ENCODE assay signal across 11 cellular contexts in the genomic region with DNA sequence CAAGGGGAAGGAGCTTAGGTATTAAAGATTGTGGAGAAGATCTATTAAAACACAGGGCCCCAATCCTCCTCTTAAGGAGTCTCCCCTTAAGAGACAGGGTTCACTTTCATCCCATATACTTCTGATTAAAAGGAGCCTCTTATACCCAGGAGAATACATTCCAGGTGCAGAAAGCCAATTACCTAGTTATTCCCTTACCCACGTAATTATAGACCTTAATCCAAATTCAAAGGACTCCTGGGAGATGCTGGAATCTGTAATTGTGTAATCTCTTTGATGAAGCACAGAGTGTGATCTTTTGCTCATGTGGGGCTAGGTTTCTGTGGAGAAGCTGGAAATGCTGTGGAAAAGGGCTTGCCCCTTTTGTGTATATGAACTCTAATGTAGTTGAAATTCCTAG. TPM values are rescaled to one million over a fixed set of nuclear protein-coding genes. Genes with fewer than 3 reads are reported as not detected.
A peak's percentile ranks its signal among the peaks of the same experiment; 100 is the strongest.
DNase-seq lines count a peak whose midpoint lies in the region; ATAC-seq and TF ChIP-seq lines count a peak whose summit lies in the region.
"Had no signal": no experiment of that assay in that cellular context is flagged by ENCODE, and none has a peak within 500 bp of the region (broad histone marks: within the 10 kb centered on the region; RNA-seq: fewer than 3 reads in every experiment).

No MANE protein-coding gene starts in this region.

- H3K27me3 Mint-ChIP-seq in CD4-positive, alpha-beta memory T cell = no peaks in the 10 kb centered on the region
- no peaks in the 10 kb centered on the region for H3K27me3 Mint-ChIP-seq in IgD-negative memory B cell
- H3K27me3 Mint-ChIP-seq in natural killer cell treated with Interleukin-12 subunit alpha and Interleukin-12 subunit beta and Interleukin-15 and Interleukin-18, amount 100 ng/mL, for 72 hours = no peaks in the 10 kb centered on the region

- WGBS in mammary epithelial cell (ENCODE audit: low coverage, missing lambda C conversion rate) = 50% methylated on average over 1 of the region's 1 CpG

- H3K9me3 Mint-ChIP-seq in CD4-positive, alpha-beta memory T cell = no peaks in the 10 kb centered on the region
- H3K9me3 Mint-ChIP-seq in IgD-negative memory B cell = no peaks in the 10 kb centered on the region
- H3K9me3 Mint-ChIP-seq in natural killer cell treated with Interleukin-12 subunit alpha and Interleukin-12 subunit beta and Interleukin-15 and Interleukin-18, amount 100 ng/mL, for 72 hours = no peaks in the 10 kb centered on the region

- peak overlapping the region in 6 of 7 donors; percentile 80 to 98 (median 94) for H3K27ac Mint-ChIP-seq in CD4-positive, alpha-beta memory T cell
- H3K27ac Mint-ChIP-seq in IgD-negative memory B cell = peak overlapping the region; percentile 93 to 95 (median 93)
- peak overlapping the region; percentile 78 to 79 for H3K27ac Mint-ChIP-seq in natural killer cell treated with Interleukin-12 subunit alpha and Interleukin-12 subunit beta and Interleukin-15 and Interleukin-18, amount 100 ng/mL, for 72 hours

- H4K20me1 ChIP-seq in mammary epithelial cell (ENCODE audit: insufficient read depth, low read length) = peaks cover 7% of the 10 kb centered on the region

- H3K4me2 ChIP-seq in mammary epithelial cell (ENCODE audit: insufficient read depth, low read depth, low read length) = peak overlapping the region; percentile 91

- peaks cover 55% of the 10 kb centered on the region for H3K79me2 ChIP-seq in mammary epithelial cell (ENCODE audit: insufficient read depth, low read length)

- H2AFZ ChIP-seq in mammary epithelial cell (ENCODE audit: low read depth, low read length) = no peak overlapping the region

- no TSS peak for BruUV-seq in mammary epithelial cell (replicated peaks; lab: Mats Ljungman, UMichigan)

- dilution Hi-C loops in mammary epithelial cell (cut with HindIII; ENCODE audit: low sequenced_read_pairs) = loop anchor here (5.0 to 10.0 kb wide), 2 partner anchors 85 to 553 kb away; no protein-coding TSS in a partner anchor

- no peak for ATAC-seq in natural killer cell treated with Interleukin-12 subunit alpha and Interleukin-12 subunit beta and Interleukin-15 and Interleukin-18, amount 100 ng/mL, for 72 hours

- H3K27me3 ChIP-seq in CD4-positive, alpha-beta memory T cell (ENCODE audit: insufficient read depth, low read length) = no peaks in the 10 kb centered on the region
- no peaks in the 10 kb centered on the region for H3K27me3 ChIP-seq in mammary epithelial cell (ENCODE audit: insufficient read depth, low read length)
- H3K27me3 ChIP-seq in WERI-Rb-1 (ENCODE audit: insufficient read depth, low read depth, severe bottlenecking) = no peaks in the 10 kb centered on the region

- intact Hi-C loops in CD4-positive, alpha-beta memory T cell (cut with micrococcal nuclease) = loop anchor here (1.0 to 2.0 kb wide), 3 partner anchors 125 to 299 kb away; a partner anchor contains a TSS
- intact Hi-C loops in mammary epithelial cell (cut with micrococcal nuclease) = loop anchor here (2.0 kb wide), 2 partner anchors 41 to 221 kb away; no protein-coding TSS in a partner anchor
- intact Hi-C loops in posterior cingulate gyrus (cut with DNase I) = loop anchor here (2.0 to 10.0 kb wide), 3 partner anchors 129 to 385 kb away; a partner anchor contains a TSS

- DNase-seq in CD4-positive, alpha-beta memory T cell = no peak
- DNase-seq in mammary epithelial cell = no peak
- no peak for DNase-seq in natural killer cell treated with Interleukin-12 subunit alpha and Interleukin-12 subunit beta and Interleukin-15 and Interleukin-18, amount 100 ng/mL, for 72 hours (ENCODE audit: low spot score)
- no peak for DNase-seq in mucosa of gallbladder (ENCODE audit: low spot score)
- DNase-seq in iPS-NIHi11 (ENCODE audit: low spot score) = no peak
- DNase-seq in posterior cingulate gyrus = no peak
- DNase-seq in WERI-Rb-1 = no peak
- DNase-seq: cerebellar nuclear complex, KG1 had no signal

- in situ Hi-C loops in mammary epithelial cell (cut with MboI; ENCODE audit: low sequenced_read_pairs in 2 of 2) = loop anchor here (10.0 to 25.0 kb wide), 3 partner anchors 280 to 1080 kb away; a partner anchor contains a TSS

- peaks cover 0 to 10% of the 10 kb centered on the region in 2 donors for H3K36me3 Mint-ChIP-seq in CD4-positive, alpha-beta memory T cell
- no peaks in the 10 kb centered on the region for H3K36me3 Mint-ChIP-seq in IgD-negative memory B cell
- peaks cover 5% of the 10 kb centered on the region for H3K36me3 Mint-ChIP-seq in natural killer cell treated with Interleukin-12 subunit alpha and Interleukin-12 subunit beta and Interleukin-15 and Interleukin-18, amount 100 ng/mL, for 72 hours

- H3K9me3 ChIP-seq in CD4-positive, alpha-beta memory T cell (ENCODE audit: control insufficient read depth in 1 of 2, low read length in 2 of 2) = no peaks in the 10 kb centered on the region
- no peaks in the 10 kb centered on the region for H3K9me3 ChIP-seq in mammary epithelial cell (replicated peaks; ENCODE audit: insufficient read depth, low read length)
- no peaks in the 10 kb centered on the region for H3K9me3 ChIP-seq in WERI-Rb-1 (ENCODE audit: severe bottlenecking)

- CTCF ChIA-PET in CD4-positive, alpha-beta memory T cell (lab: Charles Lee; ENCODE audit: partially characterized antibody) = interaction anchor here (0.6 to 4.6 kb wide), 19 partner anchors 8 to 1076 kb away, joined by 3 to 23 read pairs (median 9); a partner anchor contains a TSS
- CTCF ChIA-PET in mammary epithelial cell (lab: Charles Lee; ENCODE audit: low non-redundant PET) = no interaction called here

- no peak overlapping the region for H3K27ac ChIP-seq in CD4-positive, alpha-beta memory T cell (ENCODE audit: low read depth, low read length)
- peak overlapping the region; percentile 86 for H3K27ac ChIP-seq in mammary epithelial cell (ENCODE audit: insufficient read depth, low read depth, low read length)
- H3K27ac ChIP-seq in WERI-Rb-1 = no peak overlapping the region

- H3K4me1 Mint-ChIP-seq in CD4-positive, alpha-beta memory T cell = peaks cover 25 to 47% (median 35%) of the 10 kb centered on the region in 4 donors
- peaks cover 29 to 32% (median 30%) of the 10 kb centered on the region in 3 donors for H3K4me1 Mint-ChIP-seq in IgD-negative memory B cell
- peaks cover 23 to 35% of the 10 kb centered on the region in 2 donors for H3K4me1 Mint-ChIP-seq in natural killer cell treated with Interleukin-12 subunit alpha and Interleukin-12 subunit beta and Interleukin-15 and Interleukin-18, amount 100 ng/mL, for 72 hours (ENCODE audit: low read depth in 2 of 2)

- no peak overlapping the region for H3K4me3 ChIP-seq in CD4-positive, alpha-beta memory T cell (ENCODE audit: low read length in 2 of 2)
- H3K4me3 ChIP-seq in mammary epithelial cell (replicated peaks in 1 of 3; ENCODE audit: insufficient read depth in 1 of 3, low read depth in 2 of 3, low read length in 3 of 3) (peak overlapping the region in 2 of 3 experiments; percentile 86 to 94), WERI-Rb-1 (ENCODE audit: low read depth, low read length) (no peak overlapping the region)
- H3K4me3 ChIP-seq: lung had no signal

- H3K4me3 Mint-ChIP-seq in CD4-positive, alpha-beta memory T cell = peak overlapping the region in 7 of 8 donors; percentile 78 to 94 (median 84)
- peak overlapping the region; percentile 80 to 93 (median 90) for H3K4me3 Mint-ChIP-seq in IgD-negative memory B cell
- H3K4me3 Mint-ChIP-seq in natural killer cell treated with Interleukin-12 subunit alpha and Interleukin-12 subunit beta and Interleukin-15 and Interleukin-18, amount 100 ng/mL, for 72 hours = peak overlapping the region; percentile 84

- H3K36me3 ChIP-seq in CD4-positive, alpha-beta memory T cell (ENCODE audit: insufficient read depth, low read length) = no peaks in the 10 kb centered on the region
- no peaks in the 10 kb centered on the region for H3K36me3 ChIP-seq in mammary epithelial cell (ENCODE audit: insufficient read depth, low read length)
- H3K36me3 ChIP-seq in WERI-Rb-1 = no peaks in the 10 kb centered on the region; the same call in 1 of the 2 replicates

- peaks cover 37% of the 10 kb centered on the region for H3K4me1 ChIP-seq in CD4-positive, alpha-beta memory T cell (ENCODE audit: insufficient read depth, low read length)
- peaks cover 19% of the 10 kb centered on the region for H3K4me1 ChIP-seq in mammary epithelial cell (ENCODE audit: insufficient read depth, low read length)

- H3K9ac ChIP-seq in mammary epithelial cell (ENCODE audit: insufficient read depth, low read length) = peak overlapping the region; percentile 84

- TF ChIP-seq CTCF in mammary epithelial cell (conservative IDR thresholded peaks at IDR 0.05 in 1 of 2, IDR thresholded peaks at IDR 0.05 in 1 of 2; ENCODE audit: extremely low read depth in 1 of 2, insufficient read depth in 1 of 2, low read depth in 1 of 2, low read length in 2 of 2) (no peak), WERI-Rb-1 (IDR thresholded peaks at IDR 0.05; ENCODE audit: low read depth, low read length) (no peak)

- POLR2A ChIA-PET in CD4-positive, alpha-beta memory T cell (lab: Charles Lee; ENCODE audit: partially characterized antibody) = interaction anchor here (0.6 to 3.2 kb wide), 2 partner anchors 127 to 254 kb away, joined by 4 to 53 read pairs; a partner anchor contains a TSS

RNA-seq across cellular contexts. Expression of a gene that starts 1.4 kb away (rescaled TPM):
- total RNA-seq in CD4-positive, alpha-beta memory T cell = 10 to 100 TPM; 37.0 to 37.7 TPM
- polyA plus RNA-seq in CD4-positive, alpha-beta memory T cell = 10 to 100 TPM; 12.1 to 27.8 TPM
- polyA plus RNA-seq in IgD-negative memory B cell (16.4 TPM), mammary epithelial cell (44.8 TPM)
- total RNA-seq in mammary epithelial cell (10 to 100 TPM; 22.0 to 34.7 TPM), mucosa of gallbladder (32.8 TPM)
- polyA minus RNA-seq in mammary epithelial cell = 63.1 TPM
- total RNA-seq in natural killer cell treated with Interleukin-12 subunit alpha and Interleukin-12 subunit beta and Interleukin-15 and Interleukin-18, amount 100 ng/mL, for 72 hours = 10 to 100 TPM; 29.5 to 29.9 TPM

Comparison
In these comparisons a context has a peak if more than half of its experiments do, and no peak if none do; other contexts are left out.
1. H3K4me3 ChIP-seq: peak in mammary epithelial cell (2 of 3); none in CD4-positive, alpha-beta memory T cell (0 of 2) and WERI-Rb-1 (single experiment).
2. Peak in every context shown above with its lines, with median percentiles within 50 percentile points of each other: H3K27ac Mint-ChIP-seq and H3K4me3 Mint-ChIP-seq.